ENCODE assay signal across 33 cellular contexts in the genomic region with DNA sequence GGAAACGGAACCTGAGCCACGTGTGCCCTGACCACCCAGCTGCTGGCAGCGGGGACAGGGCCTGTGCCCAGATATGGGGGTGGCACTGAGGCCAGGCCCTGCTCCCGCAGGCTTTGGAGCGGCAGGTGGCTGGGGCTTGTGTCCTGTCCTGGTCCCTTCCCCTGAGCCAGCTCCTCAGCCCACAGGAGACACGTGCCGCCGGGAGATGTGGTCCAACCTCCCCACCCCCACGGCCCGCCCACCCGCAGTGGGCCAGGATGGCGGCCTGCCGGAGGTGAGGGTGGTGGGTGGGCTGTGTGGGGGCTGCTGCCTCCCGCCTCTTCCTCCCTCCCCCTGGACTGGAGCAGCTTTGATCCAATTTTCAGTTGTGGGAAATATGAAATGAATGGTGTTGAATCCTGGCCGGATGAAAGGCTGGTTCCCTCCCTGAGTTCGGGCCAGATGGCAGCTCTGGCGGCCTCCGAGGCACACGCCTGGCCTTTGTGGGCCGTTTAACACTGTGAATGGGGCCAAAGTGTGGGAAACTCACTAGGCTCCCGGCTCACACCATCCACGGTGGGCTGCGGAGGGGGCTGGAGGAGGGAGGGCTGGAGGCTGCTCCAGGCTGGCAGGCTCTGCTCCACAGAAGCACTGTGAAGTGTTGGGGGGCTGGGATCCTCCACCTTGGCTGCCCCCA. TPM values are rescaled to one million over a fixed set of nuclear protein-coding genes. Genes with fewer than 3 reads are reported as not detected.
DNase-seq lines count a peak whose midpoint lies in the region; ATAC-seq and TF ChIP-seq lines count a peak whose summit lies in the region.
"Had no signal": no experiment of that assay in that cellular context is flagged by ENCODE, and none has a peak within 500 bp of the region (broad histone marks: within the 10 kb centered on the region; RNA-seq: fewer than 3 reads in every experiment).

No MANE protein-coding gene starts in this region.

- POLR2A ChIA-PET in PC-9 (lab: Charles Lee; ENCODE audit: unreplicated experiment), result interaction anchor here (0.6 to 0.8 kb wide), 2 partner anchors 17 to 52 kb away, joined by 3 to 8 read pairs; no protein-coding TSS in a partner anchor
- POLR2A ChIA-PET in WTC11 (lab: Charles Lee), result no interaction called here

- H3K4me1 ChIP-seq in PC-9 (replicated peaks; ENCODE audit: insufficient read depth), result peaks cover 31% of the 10 kb centered on the region
- peaks cover 86% of the 10 kb centered on the region for H3K4me1 ChIP-seq in suprapubic skin

- H3K4me3 ChIP-seq in PC-9, result no peak overlapping the region
- no peak overlapping the region for H3K4me3 ChIP-seq in suprapubic skin
- H3K4me3 ChIP-seq: BLaER1 treated with 17β-estradiol and CSF1 and Interleukin-3, amounts not matched to agents 10 nM and 100 nM; heart left ventricle; lower lobe of right lung; mucosa of descending colon; ovary had no signal

- peaks cover 0 to 4% (median 0%) of the 10 kb centered on the region in 5 experiments for H3K9me3 Mint-ChIP-seq in brain
- no peaks in the 10 kb centered on the region for H3K9me3 Mint-ChIP-seq in neural crest cell
- H3K9me3 Mint-ChIP-seq in mesothelial cell of epicardium, result no peaks in the 10 kb centered on the region
- no peaks in the 10 kb centered on the region for H3K9me3 Mint-ChIP-seq in WTC11
- H3K9me3 Mint-ChIP-seq: activated T-helper 2 cell treated with anti-CD3 and anti-CD28 coated beads, Interferon-gamma antibody, Interleukin-2, Interleukin-4, amounts not matched to agents 10 μg/mL and 5 μg/mL and 100 μg/mL, durations not matched to agents 14 hours and 24 hours and 36 hours; dendritic cell treated with granulocyte-macrophage colony-stimulating factor and Interleukin-4, amounts not matched to agents 40 ng/mL and 50 ng/mL, for 4 days; natural killer cell treated with Interleukin-12 subunit alpha and Interleukin-12 subunit beta and Interleukin-15 and Interleukin-18, amount 100 ng/mL, for 72 hours; stimulated activated naive CD8-positive, alpha-beta T cell treated with anti-CD3 and anti-CD28 coated beads, Interleukin-15, Interleukin-2, amounts not matched to agents 100 ng/mL and 50 ng/mL, for 24 hours had no signal

- H3K27ac ChIP-seq in PC-9 (no peak overlapping the region), suprapubic skin (peak overlapping the region; percentile 40)
- H3K27ac ChIP-seq: BLaER1 treated with 17β-estradiol and CSF1 and Interleukin-3, amounts not matched to agents 10 nM and 100 nM; heart left ventricle; lower lobe of right lung; ovary had no signal

- H3K36me3 Mint-ChIP-seq in brain, result no peaks in the 10 kb centered on the region
- no peaks in the 10 kb centered on the region for H3K36me3 Mint-ChIP-seq in neural crest cell (ENCODE audit: low read depth)
- H3K36me3 Mint-ChIP-seq in mesothelial cell of epicardium, result no peaks in the 10 kb centered on the region
- H3K36me3 Mint-ChIP-seq in WTC11, result no peaks in the 10 kb centered on the region
- H3K36me3 Mint-ChIP-seq: activated naive CD8-positive, alpha-beta T cell; natural killer cell treated with Interleukin-12 subunit alpha and Interleukin-12 subunit beta and Interleukin-15 and Interleukin-18, amount 100 ng/mL, for 72 hours had no signal

- H4K20me1 ChIP-seq in PC-9 (ENCODE audit: insufficient read depth), result no peaks in the 10 kb centered on the region

- no peaks in the 10 kb centered on the region; the same call in 1 of the 2 replicates for H3F3A ChIP-seq in PC-9 (ENCODE audit: insufficient read depth, low read depth)

- H3K27me3 ChIP-seq in PC-9 (ENCODE audit: insufficient read depth, low read depth) (peaks cover 21% of the 10 kb centered on the region), suprapubic skin (peaks cover 51% of the 10 kb centered on the region)

- no peaks in the 10 kb centered on the region for H3K79me2 ChIP-seq in PC-9 (ENCODE audit: low read depth)

- H3K9me3 ChIP-seq in PC-9 (ENCODE audit: insufficient read depth, low read depth) (no peaks in the 10 kb centered on the region), suprapubic skin (no peaks in the 10 kb centered on the region)
- H3K9me3 ChIP-seq: BLaER1 treated with 17β-estradiol and CSF1 and Interleukin-3, amounts not matched to agents 10 nM and 100 nM; heart left ventricle; lower lobe of right lung; mucosa of descending colon; ovary had no signal

- CTCF ChIA-PET in PC-9 (lab: Charles Lee) (no interaction called here), WTC11 (lab: Charles Lee) (interaction anchor here (1.5 kb wide), 1 partner anchor 29 kb away, joined by 6 read pairs; no protein-coding TSS in a partner anchor)

- 15% methylated on average over 5 of the region's 23 CpGs for WGBS in suprapubic skin

- peak overlapping the region; percentile 57 to 99 (median 84) for H3K27ac Mint-ChIP-seq in brain
- no peak overlapping the region for H3K27ac Mint-ChIP-seq in neural crest cell (ENCODE audit: unreplicated experiment)
- H3K27ac Mint-ChIP-seq in mesothelial cell of epicardium, result no peak overlapping the region
- no peak overlapping the region for H3K27ac Mint-ChIP-seq in WTC11
- H3K27ac Mint-ChIP-seq: activated naive CD8-positive, alpha-beta T cell; activated T-helper 2 cell treated with anti-CD3 and anti-CD28 coated beads, Interferon-gamma antibody, Interleukin-2, Interleukin-4, amounts not matched to agents 10 μg/mL and 5 μg/mL and 100 μg/mL, durations not matched to agents 14 hours and 24 hours and 36 hours; dendritic cell treated with granulocyte-macrophage colony-stimulating factor and Interleukin-4, amounts not matched to agents 40 ng/mL and 50 ng/mL, for 4 days; natural killer cell treated with Interleukin-12 subunit alpha and Interleukin-12 subunit beta and Interleukin-15 and Interleukin-18, amount 100 ng/mL, for 72 hours; stimulated activated naive CD8-positive, alpha-beta T cell treated with anti-CD3 and anti-CD28 coated beads, Interleukin-15, Interleukin-2, amounts not matched to agents 100 ng/mL and 50 ng/mL, for 24 hours had no signal

- no peak for TF ChIP-seq EP300 in suprapubic skin (IDR thresholded peaks at IDR 0.05)

- no peaks in the 10 kb centered on the region for H3K9me2 ChIP-seq in PC-9 (ENCODE audit: insufficient read depth)

- no peaks in the 10 kb centered on the region for H3K36me3 ChIP-seq in PC-9 (ENCODE audit: low read depth)
- H3K36me3 ChIP-seq in suprapubic skin, result no peaks in the 10 kb centered on the region
- H3K36me3 ChIP-seq: BLaER1 treated with 17β-estradiol and CSF1 and Interleukin-3, amounts not matched to agents 10 nM and 100 nM; heart left ventricle; lower lobe of right lung; ovary had no signal

- TF ChIP-seq CTCF in PC-9 (conservative IDR thresholded peaks at IDR 0.05), result no peak
- no peak for TF ChIP-seq CTCF in brain (conservative IDR thresholded peaks at IDR 0.05)
- no peak for TF ChIP-seq CTCF in neural crest cell (conservative IDR thresholded peaks at IDR 0.05)
- TF ChIP-seq CTCF in suprapubic skin (IDR thresholded peaks at IDR 0.05), result no peak
- TF ChIP-seq CTCF in mesothelial cell of epicardium (IDR thresholded peaks at IDR 0.05; ENCODE audit: unreplicated experiment), result no peak
- no peak for TF ChIP-seq CTCF in WTC11 (IDR thresholded peaks at IDR 0.05)

- peak overlapping the region in 4 of 5 experiments; percentile 62 to 79 (median 64) for H3K4me3 Mint-ChIP-seq in brain
- H3K4me3 Mint-ChIP-seq in neural crest cell, result peak overlapping the region; percentile 85
- no peak overlapping the region for H3K4me3 Mint-ChIP-seq in mesothelial cell of epicardium
- H3K4me3 Mint-ChIP-seq in WTC11, result no peak overlapping the region
- H3K4me3 Mint-ChIP-seq: activated naive CD8-positive, alpha-beta T cell; dendritic cell treated with granulocyte-macrophage colony-stimulating factor and Interleukin-4, amounts not matched to agents 40 ng/mL and 50 ng/mL, for 4 days; natural killer cell treated with Interleukin-12 subunit alpha and Interleukin-12 subunit beta and Interleukin-15 and Interleukin-18, amount 100 ng/mL, for 72 hours; stimulated activated naive CD8-positive, alpha-beta T cell treated with anti-CD3 and anti-CD28 coated beads, Interleukin-15, Interleukin-2, amounts not matched to agents 100 ng/mL and 50 ng/mL, for 24 hours had no signal

- no peak for TF ChIP-seq POLR2A in suprapubic skin (IDR thresholded peaks at IDR 0.05)

- DNase-seq in PC-9 (no peak), neural crest cell (ENCODE audit: low read depth, low spot score) (peak; percentile 20), suprapubic skin (ENCODE audit: low spot score in 2 of 2) (no peak), mesothelial cell of epicardium (ENCODE audit: low spot score in 2 of 2, unreplicated experiment in 2 of 2) (no peak), WTC11 (ENCODE audit: low spot score) (no peak)
- DNase-seq: activated CD4-positive, alpha-beta T cell treated with anti-CD3 and anti-CD28 coated beads for 4 hours; activated CD8-positive, alpha-beta memory T cell treated with anti-CD3 and anti-CD28 coated beads for 24 hours; activated T-cell treated with anti-CD3 and anti-CD28 coated beads for 4 hours; aorta; DMS53; heart left ventricle; Karpas-422; kidney glomerular epithelial cell; lower lobe of right lung; mucosa of descending colon; NCI-H1417; NCI-H2029 treated with DMSO at 0.1 percent for 48 hours; NCI-H2227 treated with DMSO at 0.1 percent for 48 hours; NCI-H526 treated with DMSO at 0.1 percent for 48 hours; NK-92 treated with Interleukin-12 subunit alpha and Interleukin-12 subunit beta, amount 100 ng/mL, for 24 hours; ovary; SHP77; small intestine; stimulated activated CD8-positive, alpha-beta memory T cell treated with anti-CD3 and anti-CD28 coated beads, Interleukin-4, amount 100 ng/mL, for 48 hours had no signal

- H3K27me3 Mint-ChIP-seq in brain (peaks cover 4% of the 10 kb centered on the region), neural crest cell (ENCODE audit: low read depth) (peaks cover 71% of the 10 kb centered on the region), mesothelial cell of epicardium (ENCODE audit: low read depth) (peaks cover 81% of the 10 kb centered on the region), WTC11 (ENCODE audit: low read depth) (peaks cover 78% of the 10 kb centered on the region)
- H3K27me3 Mint-ChIP-seq: activated naive CD8-positive, alpha-beta T cell had no signal

- H3K4me1 Mint-ChIP-seq in brain (peaks cover 65% of the 10 kb centered on the region), neural crest cell (peaks cover 33% of the 10 kb centered on the region), mesothelial cell of epicardium (peaks cover 22% of the 10 kb centered on the region), WTC11 (peaks cover 14% of the 10 kb centered on the region)

- BruUV-seq in PC-9 (replicated peaks; lab: Mats Ljungman, UMichigan), result no TSS peak

- no peak for ATAC-seq in GM19023 (IDR thresholded peaks at IDR 0.05; ENCODE audit: unreplicated experiment)
- ATAC-seq in WTC11, result no peak
- ATAC-seq: heart left ventricle; lower lobe of right lung; mucosa of descending colon; natural killer cell treated with Interleukin-12 subunit alpha and Interleukin-12 subunit beta and Interleukin-15 and Interleukin-18, amount 100 ng/mL, for 72 hours had no signal

- peak overlapping the region; percentile 48 for H3K4me2 ChIP-seq in PC-9

- intact Hi-C loops in PC-9 (cut with micrococcal nuclease; ENCODE audit: unreplicated experiment), result loop anchor here (10.0 kb wide), 1 partner anchor 218 kb away; no protein-coding TSS in a partner anchor

- no peak overlapping the region for H2AFZ ChIP-seq in PC-9

RNA-seq across cellular contexts. Expression of a gene that starts 2.6 kb away (rescaled TPM):
- total RNA-seq in PC-9 (2021), result not detected in 2 replicates
- 1.6 TPM for polyA plus RNA-seq in brain (ENCODE audit: insufficient read depth, low read depth, low replicate concordance)
- total RNA-seq in neural crest cell, result 90.9 and 92.2 TPM in 2 replicates
- total RNA-seq in suprapubic skin, result 10 to 100 TPM in 1 of 4 donors, 1 to 10 TPM in 3; 2.6 to 12.0 (median 5.9) TPM
- not detected in 3 replicates for total RNA-seq in mesothelial cell of epicardium
- 0.21 to 0.23 TPM in 2 of 3 replicates, not detected in the other for total RNA-seq in WTC11 (2021)
- total RNA-seq: activated T-helper 2 cell treated with anti-CD3 and anti-CD28 coated beads, Interferon-gamma antibody, Interleukin-2, Interleukin-4, amounts not matched to agents 10 μg/mL and 5 μg/mL and 100 μg/mL, durations not matched to agents 14 hours and 24 hours and 36 hours; natural killer cell treated with Interleukin-12 subunit alpha and Interleukin-12 subunit beta and Interleukin-15 and Interleukin-18, amount 100 ng/mL, for 72 hours; renal cortical epithelial cell had no signal
- polyA plus RNA-seq: aorta had no signal

RNA-seq across cellular contexts. Expression of a gene that starts 6.2 kb away (rescaled TPM):
- total RNA-seq in PC-9 (2021) (20.5 and 33.4 TPM in 2 replicates), neural crest cell (62.5 and 65.5 TPM in 2 replicates), suprapubic skin (10 to 100 TPM; 17.7 to 36.0 (median 29.7) TPM), mesothelial cell of epicardium (43.1 to 50.8 TPM (median 45.4 TPM) in 3 replicates), WTC11 (2021) (35.2 to 52.5 TPM (median 36.7 TPM) in 3 replicates)
- 23.7 TPM for polyA plus RNA-seq in brain (ENCODE audit: insufficient read depth, low read depth, low replicate concordance)

RNA-seq across cellular contexts. Expression of a gene that starts 23.5 kb away (rescaled TPM):
- total RNA-seq in PC-9 (2021) (9.9 and 13.8 TPM in 2 replicates), neural crest cell (0.61 TPM in 2 replicates), suprapubic skin (100 to 1,000 TPM in 1 of 4 donors, 10 to 100 TPM in 3; 33.3 to 111 (median 60.9) TPM), mesothelial cell of epicardium (1.1 to 1.3 TPM (median 1.2 TPM) in 3 replicates), WTC11 (2021) (0.73 to 1.1 TPM (median 0.87 TPM) in 3 replicates)
- 12.1 TPM for polyA plus RNA-seq in brain (ENCODE audit: insufficient read depth, low read depth, low replicate concordance)

RNA-seq across cellular contexts. Expression of a gene that starts 54.0 kb away (rescaled TPM):
- total RNA-seq in PC-9 (2021) (26.1 and 35.3 TPM in 2 replicates), neural crest cell (51.3 and 58.9 TPM in 2 replicates), suprapubic skin (10 to 100 TPM in 2 of 4 donors, 1 to 10 TPM in 2; 9.7 to 16.3 (median 10.7) TPM), mesothelial cell of epicardium (33.4 to 37.1 TPM (median 34.7 TPM) in 3 replicates), WTC11 (2021) (47.8 to 51.1 TPM (median 50.3 TPM) in 3 replicates)
- 42.7 TPM for polyA plus RNA-seq in brain (ENCODE audit: insufficient read depth, low read depth, low replicate concordance)

RNA-seq across cellular contexts. Expression of a gene that starts 56.5 kb away (rescaled TPM):
- total RNA-seq in PC-9 (2021), result 0.98 and 1.5 TPM in 2 replicates
- 5.5 TPM for polyA plus RNA-seq in brain (ENCODE audit: insufficient read depth, low read depth, low replicate concordance)
- 0.37 and 0.59 TPM in 2 replicates for total RNA-seq in neural crest cell
- 100 to 1,000 TPM in 3 of 4 donors, 10 to 100 TPM in 1; 83.3 to 324 (median 130) TPM for total RNA-seq in suprapubic skin
- 1.7 to 2.1 TPM (median 1.8 TPM) in 3 replicates for total RNA-seq in mesothelial cell of epicardium
- total RNA-seq in WTC11 (2021), result 0.05 to 0.18 TPM (median 0.17 TPM) in 3 replicates
- polyA plus RNA-seq: aorta had no signal

Comparison
In these comparisons a context has a peak if more than half of its experiments do, and no peak if none do; other contexts are left out.
1. H3K27ac Mint-ChIP-seq: peak in brain (5 of 5); none in neural crest cell (single experiment), mesothelial cell of epicardium (single experiment) and WTC11 (single experiment).
2. H3K4me3 Mint-ChIP-seq: peak in brain (4 of 5) and neural crest cell (single experiment); none in mesothelial cell of epicardium (single experiment) and WTC11 (single experiment).